ENCODE assay signal across 8 cellular contexts in the genomic region with DNA sequence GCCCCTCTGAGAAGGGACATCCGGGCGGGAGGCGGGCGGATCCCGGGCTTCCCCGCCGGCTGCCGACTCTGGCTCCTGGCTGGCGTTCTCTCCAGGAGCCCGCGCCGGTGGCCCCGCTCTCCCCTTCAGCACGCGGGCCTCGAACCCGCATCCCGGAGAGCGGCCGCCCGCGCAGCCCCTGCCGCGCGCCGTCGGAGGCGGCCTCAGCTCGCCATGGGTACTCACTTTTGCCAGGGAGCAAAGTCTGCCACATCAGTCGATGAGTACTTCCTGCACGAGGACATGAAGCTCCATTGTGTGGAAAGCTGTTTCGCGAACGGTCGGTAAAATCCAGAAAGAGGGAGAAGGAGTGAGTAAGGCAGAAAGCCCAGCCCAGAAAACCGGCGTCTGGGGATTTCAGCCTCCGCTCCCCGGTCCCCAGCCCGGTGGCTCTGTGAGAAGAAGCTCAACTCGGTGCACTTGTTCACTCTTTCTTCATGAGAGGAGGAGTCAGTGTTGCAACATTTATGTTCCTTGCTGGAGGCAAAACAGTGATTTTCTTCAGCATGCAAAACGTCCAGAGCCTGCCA. TPM values are rescaled to one million over a fixed set of nuclear protein-coding genes. Genes with fewer than 3 reads are reported as not detected.
DNase-seq lines count a peak whose midpoint lies in the region; ATAC-seq, FAIRE-seq and TF ChIP-seq lines count a peak whose summit lies in the region.

A gene (minus strand): TSS at position 445 of the 569 bp plus-strand sequence. CDS start 140,867 bp downstream, outside the sequence.

- peak within 1 kb of the TSS; percentile 37 to 41; a peak in 3 of 4 replicates for H3K4me3 ChIP-seq in SK-N-SH (ENCODE audit: low read depth in 2 of 2, low read length in 1 of 2)
- peak within 1 kb of the TSS; percentile 19 to 42 (median 32) for H3K4me3 ChIP-seq in fibroblast of lung (replicated peaks in 1 of 4; ENCODE audit: control extremely low read depth in 1 of 4, insufficient read depth in 1 of 4, low read depth in 3 of 4, low read length in 4 of 4)

- H3K9me3 ChIP-seq in SK-N-SH (no peaks in the 10 kb centered on the region), fibroblast of lung (ENCODE audit: control insufficient read depth, insufficient read depth, low read depth, low read length) (no peaks in the 10 kb centered on the region)

- H3K4me1 ChIP-seq in SK-N-SH (ENCODE audit: control insufficient read depth in 1 of 2, insufficient read depth in 2 of 2, low read depth in 1 of 2, low read length in 1 of 2) = peaks cover 0 to 9% of the 10 kb centered on the region in 2 experiments; a peak in 1 of 4 replicates
- H3K4me1 ChIP-seq in fibroblast of lung (ENCODE audit: control insufficient read depth, extremely low read depth, insufficient read depth, low read length) = no peaks in the 10 kb centered on the region

- no peak within 1 kb of the TSS for H3K27ac ChIP-seq in SK-N-SH (ENCODE audit: low read depth in 2 of 2, low read length in 1 of 2)
- no peak within 1 kb of the TSS for H3K27ac ChIP-seq in fibroblast of lung (ENCODE audit: insufficient read depth, low read length)

- H3K27me3 Mint-ChIP-seq in nephron (ENCODE audit: low read depth) = peaks cover 20% of the 10 kb centered on the region

- no peaks in the 10 kb centered on the region for H3K79me2 ChIP-seq in SK-N-SH (ENCODE audit: insufficient read depth)
- H3K79me2 ChIP-seq in fibroblast of lung (ENCODE audit: control insufficient read depth, insufficient read depth, low read length) = no peaks in the 10 kb centered on the region

- H3K27me3 ChIP-seq in SK-N-SH (ENCODE audit: insufficient read depth) = peaks cover 38% of the 10 kb centered on the region
- peaks cover 33% of the 10 kb centered on the region for H3K27me3 ChIP-seq in fibroblast of lung (ENCODE audit: control insufficient read depth, insufficient read depth, low read length)

- no peak for FAIRE-seq in RCC 7860 (lab: Jason Lieb, UNC)

- H3K9me2 ChIP-seq in SK-N-SH = no peaks in the 10 kb centered on the region

- peak within 1 kb of the TSS; percentile 79 to 89 (median 85) for H3K27ac Mint-ChIP-seq in nephron

- H3K9ac ChIP-seq in SK-N-SH = no peak within 1 kb of the TSS
- no peak within 1 kb of the TSS for H3K9ac ChIP-seq in fibroblast of lung (ENCODE audit: insufficient read depth, low read length)

- H2AFZ ChIP-seq in SK-N-SH (ENCODE audit: low read depth) (peak within 1 kb of the TSS; percentile 59; the same call in 1 of the 2 replicates), fibroblast of lung (ENCODE audit: low read length) (peak within 1 kb of the TSS; percentile 51)

- POLR2A ChIA-PET in SK-N-SH (lab: Yijun Ruan, JAX) = interaction anchor here (0.6 kb wide), 1 partner anchor 432 kb away, joined by 3 read pairs; no protein-coding TSS in a partner anchor

- no peaks in the 10 kb centered on the region for H4K20me1 ChIP-seq in SK-N-SH (ENCODE audit: insufficient read depth)
- H4K20me1 ChIP-seq in fibroblast of lung (ENCODE audit: control insufficient read depth, extremely low read depth, insufficient read depth, low read length) = no peaks in the 10 kb centered on the region

- under 1% methylated on average over 31 of the region's 42 CpGs for WGBS in SK-N-SH (ENCODE audit: low lambda C conversion rate)

- no peaks in the 10 kb centered on the region for H3K36me3 Mint-ChIP-seq in nephron (ENCODE audit: low read depth)

- peaks cover 32% of the 10 kb centered on the region for H3K4me1 Mint-ChIP-seq in nephron

- TF ChIP-seq RAD21 in SK-N-SH (IDR thresholded peaks at IDR 0.05; ENCODE audit: low read length) = no peak

- CTCF ChIA-PET in SK-N-SH (lab: Yijun Ruan, JAX) = interaction anchor here (0.6 to 3.9 kb wide), 8 partner anchors 10 to 696 kb away, joined by 3 to 23 read pairs (median 4); no protein-coding TSS in a partner anchor

- H3K4me3 Mint-ChIP-seq in nephron = peak within 1 kb of the TSS; percentile 85 to 92 (median 86)

- H3K4me2 ChIP-seq in SK-N-SH (peak within 1 kb of the TSS; percentile 49), fibroblast of lung (ENCODE audit: extremely low read depth, insufficient read depth, low read length) (peak within 1 kb of the TSS; percentile 87)

- no peak for TF ChIP-seq CTCF in SK-N-SH (IDR thresholded peaks at IDR 0.05)
- TF ChIP-seq CTCF in fibroblast of lung (conservative IDR thresholded peaks at IDR 0.05 in 1 of 2, IDR thresholded peaks at IDR 0.05 in 1 of 2; ENCODE audit: low read depth in 1 of 2, low read length in 2 of 2) = no peak
- TF ChIP-seq CTCF in nephron (IDR thresholded peaks at IDR 0.05; ENCODE audit: unreplicated experiment in 3 of 3) = no peak

- peak; percentile 20 for ATAC-seq in HG02885 (IDR thresholded peaks at IDR 0.05; ENCODE audit: poor library complexity, unreplicated experiment)

- H3K36me3 ChIP-seq in SK-N-SH (replicated peaks in 1 of 2; ENCODE audit: control insufficient read depth in 1 of 2, insufficient read depth in 2 of 2, low read length in 1 of 2) = no peaks in the 10 kb centered on the region
- no peaks in the 10 kb centered on the region for H3K36me3 ChIP-seq in fibroblast of lung (ENCODE audit: control insufficient read depth, insufficient read depth, low read length)

- DNase-seq in NCI-H146 (lab: John Stamatoyannopoulos, UW) (peak; percentile 0), NCI-H146 treated with DMSO at 0.1 percent for 48 hours (lab: John Stamatoyannopoulos, UW; ENCODE audit: unreplicated experiment) (no peak), SK-N-SH (peak; percentile 55), fibroblast of lung (ENCODE audit: low read depth in 2 of 2) (peak; percentile 12 to 38), RCC 7860 (ENCODE audit: low spot score) (no peak), cortex of kidney (lab: John Stamatoyannopoulos, UW) (no peak)

- no peaks in the 10 kb centered on the region for H3K9me3 Mint-ChIP-seq in nephron

- no peak for TF ChIP-seq EP300 in SK-N-SH (IDR thresholded peaks at IDR 0.05; ENCODE audit: borderline replicate concordance in 1 of 2, low read depth in 1 of 2, low read length in 1 of 2)

- H3F3A ChIP-seq in SK-N-SH (replicated peaks; ENCODE audit: insufficient read depth) = no peaks in the 10 kb centered on the region

TF ChIP-seq in SK-N-SH, 30 proteins besides CTCF, POLR2A, EP300 and RAD21:
- TF ChIP-seq FOSL2 (IDR thresholded peaks at IDR 0.05; ENCODE audit: borderline replicate concordance, low read depth) (no peak), EZH2phosphoT487 (IDR thresholded peaks at IDR 0.05; ENCODE audit: borderline replicate concordance, low read depth) (peak; percentile 13; the same call in 1 of the 2 replicates)

RNA-seq across cellular contexts. Expression of the gene that starts here (rescaled TPM):
- polyA plus RNA-seq in SK-N-SH (2012; rRNA removed) (0.13 and 0.34 TPM in 2 replicates), fibroblast of lung (0.41 and 0.45 TPM in 2 replicates)
- 0.06 and 0.17 TPM in 2 replicates for polyA plus RNA-seq in SK-N-SH (2012; cell fraction: cytosol; rRNA removed)
- 0.01 and 0.15 TPM in 2 replicates for polyA plus RNA-seq in SK-N-SH (2012; cell fraction: nucleus; rRNA removed)
- total RNA-seq in fibroblast of lung = 0.33 TPM in 1 of 2 replicates, not detected in the other
- 0.06 and 0.30 TPM in 2 replicates for polyA plus RNA-seq in fibroblast of lung (2012)
- 0.07 TPM in 1 of 2 replicates, not detected in the other for polyA minus RNA-seq in fibroblast of lung (ENCODE audit: low replicate concordance)

Comparison
In these comparisons a context has a peak if more than half of its experiments do, and no peak if none do; other contexts are left out.
1. Peak in DNase-seq, H3K4me3 ChIP-seq and H3K4me2 ChIP-seq in SK-N-SH; RNA of the gene not detected or under 1 TPM.
2. Peak in DNase-seq, H3K4me3 ChIP-seq and H3K4me2 ChIP-seq in fibroblast of lung; RNA of the gene not detected or under 1 TPM.